Comparison of ENCODE assay signal across 12 cellular contexts in the genomic region with DNA sequence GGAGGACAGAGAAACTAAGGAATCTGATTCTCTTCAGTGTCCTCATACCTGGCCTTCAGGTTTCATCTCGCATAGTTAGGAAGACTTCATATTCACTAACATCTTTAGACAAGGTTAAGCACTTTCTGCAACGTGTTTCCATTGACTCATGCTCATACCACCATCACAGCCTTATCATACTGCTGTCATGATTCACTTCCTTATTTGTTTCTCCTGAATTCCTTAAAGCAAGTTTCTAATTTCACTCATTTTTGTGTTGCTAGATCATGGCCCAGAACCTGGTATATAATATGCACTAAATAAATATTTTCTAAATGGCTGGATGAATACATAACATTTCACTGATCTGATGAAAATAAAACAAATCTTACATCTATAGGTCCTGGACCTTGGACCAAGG.
A peak's percentile ranks its signal among the peaks of the same experiment; 100 is the strongest.
DNase-seq lines count a peak whose midpoint lies in the region; ATAC-seq and TF ChIP-seq lines count a peak whose summit lies in the region.
"Had no signal": no experiment of that assay in that cellular context is flagged by ENCODE, and none has a peak within 500 bp of the region (broad histone marks: within the 10 kb centered on the region; RNA-seq: fewer than 3 reads in every experiment).

No MANE protein-coding gene starts in this region.

- no peak overlapping the region for H3K4me3 ChIP-seq in HFF-Myc (replicated peaks; ENCODE audit: low read depth, low read length)
- H3K4me3 ChIP-seq in upper lobe of left lung = no peak overlapping the region
- H3K4me3 ChIP-seq: skin epidermis, tibial nerve had no signal

- DNase-seq in A172 (ENCODE audit: low spot score) (peak; percentile 93), HFF-Myc (ENCODE audit: extremely low read depth, low read depth) (peak; percentile 16), amniotic stem cell (lab: John Stamatoyannopoulos, UW) (peak; percentile 75), foreskin melanocyte (peak; percentile 2), upper lobe of left lung (no peak)
- DNase-seq in effector memory CD8-positive, alpha-beta T cell = no peak
- DNase-seq: NCI-H345, T1000 had no signal

- no peaks in the 10 kb centered on the region for H3K9me3 ChIP-seq in upper lobe of left lung

- TF ChIP-seq CTCF in HFF-Myc (IDR thresholded peaks at IDR 0.05; ENCODE audit: low read depth, low read length, missing control alignments) (no peak), upper lobe of left lung (IDR thresholded peaks at IDR 0.05) (no peak)

- no peaks in the 10 kb centered on the region for H3K27me3 ChIP-seq in upper lobe of left lung
- H3K27me3 ChIP-seq: tibial nerve had no signal

- no peak for ATAC-seq in upper lobe of left lung (ENCODE audit: low FRiP score in 2 of 2)
- no peak for ATAC-seq in GM21423 (IDR thresholded peaks at IDR 0.05; ENCODE audit: unreplicated experiment)
- no peak for ATAC-seq in GM18520 (IDR thresholded peaks at IDR 0.05; ENCODE audit: unreplicated experiment)
- no peak for ATAC-seq in effector memory CD8-positive, alpha-beta T cell (replicated peaks)

- H3K27me3 Mint-ChIP-seq in effector memory CD8-positive, alpha-beta T cell = no peaks in the 10 kb centered on the region

- no peaks in the 10 kb centered on the region for H3K36me3 Mint-ChIP-seq in effector memory CD8-positive, alpha-beta T cell (ENCODE audit: insufficient read depth)

- TF ChIP-seq POLR2A in upper lobe of left lung (IDR thresholded peaks at IDR 0.05) = no peak

- no peak overlapping the region for H3K27ac ChIP-seq in upper lobe of left lung
- H3K27ac ChIP-seq: skin epidermis, tibial nerve had no signal

- 54 to 69% methylated on average over 2 of the region's 2 CpGs for WGBS in upper lobe of left lung, 2 donors

- H3K4me1 Mint-ChIP-seq in effector memory CD8-positive, alpha-beta T cell (ENCODE audit: low read depth in 2 of 2) = no peaks in the 10 kb centered on the region

- no peaks in the 10 kb centered on the region for H3K4me1 ChIP-seq in upper lobe of left lung
- H3K4me1 ChIP-seq: tibial nerve had no signal

- H3K36me3 ChIP-seq in upper lobe of left lung = no peaks in the 10 kb centered on the region
- H3K36me3 ChIP-seq: tibial nerve had no signal

- H3K4me3 Mint-ChIP-seq in effector memory CD8-positive, alpha-beta T cell = no peak overlapping the region

- TF ChIP-seq EP300 in upper lobe of left lung (IDR thresholded peaks at IDR 0.05) = no peak

- H3K9me3 Mint-ChIP-seq in effector memory CD8-positive, alpha-beta T cell = peaks cover 7 to 13% of the 10 kb centered on the region in 2 donors

- no peak overlapping the region for H3K27ac Mint-ChIP-seq in effector memory CD8-positive, alpha-beta T cell

Comparison
In these comparisons a context has a peak if more than half of its experiments do, and no peak if none do; other contexts are left out.
1. DNase-seq: peak in A172 (single experiment), HFF-Myc (single experiment), amniotic stem cell (single experiment) and foreskin melanocyte (single experiment); none in upper lobe of left lung (0 of 2) and effector memory CD8-positive, alpha-beta T cell (0 of 3).